In the genomic region with DNA sequence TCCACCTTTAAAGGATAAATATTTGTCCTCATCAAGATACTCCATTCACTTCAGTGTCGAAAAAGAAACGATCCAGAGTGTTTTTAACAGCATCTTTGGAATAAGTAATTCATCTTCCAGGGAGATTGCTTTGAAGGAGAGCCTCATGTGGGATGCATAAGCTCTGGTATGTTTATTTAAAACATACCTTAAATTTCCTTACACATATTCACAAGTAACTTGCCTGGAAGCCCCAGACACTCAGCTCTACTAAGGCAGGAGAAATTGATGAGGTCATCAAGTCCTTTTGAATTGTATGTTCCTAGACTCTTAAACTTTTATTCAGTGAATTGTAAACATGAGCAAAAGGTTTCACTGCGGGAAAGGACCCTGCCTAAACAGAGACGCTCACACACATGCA, we compare ENCODE assay signal across 15 cellular contexts.
DNase-seq lines count a peak whose midpoint lies in the region; TF ChIP-seq lines count a peak whose summit lies in the region.
"Had no signal": no experiment of that assay in that cellular context is flagged by ENCODE, and none has a peak within 500 bp of the region (broad histone marks: within the 10 kb centered on the region; RNA-seq: fewer than 3 reads in every experiment).

No MANE protein-coding gene starts in this region.

- peaks cover 0 to 2% (median 1%) of the 10 kb centered on the region in 3 donors for H3K27me3 Mint-ChIP-seq in CD14-positive monocyte (ENCODE audit: low read depth in 3 of 3)
- peaks cover 13% of the 10 kb centered on the region for H3K27me3 Mint-ChIP-seq in activated CD4-positive, alpha-beta memory T cell treated with anti-CD3 and anti-CD28 coated beads, Interleukin-2, amount 10 ng/mL, durations not matched to agents 7 days and 5 days

- H3K4me1 Mint-ChIP-seq in CD14-positive monocyte: peaks cover 9% of the 10 kb centered on the region
- H3K4me1 Mint-ChIP-seq in activated CD4-positive, alpha-beta memory T cell treated with anti-CD3 and anti-CD28 coated beads, Interleukin-2, amount 10 ng/mL, durations not matched to agents 7 days and 5 days: peaks cover 10% of the 10 kb centered on the region

- H3K4me3 ChIP-seq in AG09309 (ENCODE audit: control insufficient read depth, low read depth, low read length): peak overlapping the region; percentile 11
- H3K4me3 ChIP-seq in kidney epithelial cell (ENCODE audit: low read depth, low read length): no peak overlapping the region
- no peak overlapping the region for H3K4me3 ChIP-seq in BE2C (ENCODE audit: low read depth, low read length)
- no peak overlapping the region for H3K4me3 ChIP-seq in prostate gland
- H3K4me3 ChIP-seq: mucosa of descending colon, thyroid gland had no signal

- WGBS in prostate gland: 45% methylated on average over 4 of the region's 4 CpGs

- POLR2A ChIA-PET in activated CD4-positive, alpha-beta memory T cell treated with anti-CD3 and anti-CD28 coated beads, Interleukin-2, amount 10 ng/mL, durations not matched to agents 7 days and 5 days (lab: Charles Lee): interaction anchor here (1.0 kb wide), 1 partner anchor 267 kb away, joined by 3 read pairs; no protein-coding TSS in a partner anchor

- H3K27ac Mint-ChIP-seq in CD14-positive monocyte: no peak overlapping the region
- H3K27ac Mint-ChIP-seq in activated CD4-positive, alpha-beta memory T cell treated with anti-CD3 and anti-CD28 coated beads, Interleukin-2, amount 10 ng/mL, durations not matched to agents 7 days and 5 days: no peak overlapping the region
- H3K27ac Mint-ChIP-seq: activated naive CD4-positive, alpha-beta T cell treated with anti-CD3 and anti-CD28 coated beads for 36 hours had no signal

- no peaks in the 10 kb centered on the region for H3K9me3 Mint-ChIP-seq in CD14-positive monocyte
- no peaks in the 10 kb centered on the region for H3K9me3 Mint-ChIP-seq in activated CD4-positive, alpha-beta memory T cell treated with anti-CD3 and anti-CD28 coated beads, Interleukin-2, amount 10 ng/mL, durations not matched to agents 7 days and 5 days
- H3K9me3 Mint-ChIP-seq: activated naive CD4-positive, alpha-beta T cell treated with anti-CD3 and anti-CD28 coated beads for 36 hours had no signal

- no peak overlapping the region for H3K27ac ChIP-seq in prostate gland
- H3K27ac ChIP-seq: thyroid gland had no signal

- H3K27me3 ChIP-seq in kidney epithelial cell (ENCODE audit: control insufficient read depth, insufficient read depth, low read length): no peaks in the 10 kb centered on the region
- no peaks in the 10 kb centered on the region for H3K27me3 ChIP-seq in BE2C
- H3K27me3 ChIP-seq in prostate gland (replicated peaks; ENCODE audit: insufficient read depth): no peaks in the 10 kb centered on the region
- H3K27me3 ChIP-seq: thyroid gland had no signal

- H3K9me3 ChIP-seq in BE2C: no peaks in the 10 kb centered on the region
- H3K9me3 ChIP-seq in prostate gland: no peaks in the 10 kb centered on the region
- H3K9me3 ChIP-seq: mucosa of descending colon, thyroid gland had no signal

- TF ChIP-seq POLR2A in prostate gland (IDR thresholded peaks at IDR 0.05): no peak

- no peak for TF ChIP-seq CTCF in AG09309 (IDR thresholded peaks at IDR 0.05; ENCODE audit: control insufficient read depth, insufficient read depth, low read depth, low read length, missing control alignments)
- TF ChIP-seq CTCF in kidney epithelial cell (IDR thresholded peaks at IDR 0.05; ENCODE audit: insufficient read depth, low read length, poor library complexity, severe bottlenecking): no peak
- TF ChIP-seq CTCF in BE2C (IDR thresholded peaks at IDR 0.05; ENCODE audit: low read depth, low read length): no peak
- TF ChIP-seq CTCF in prostate gland (IDR thresholded peaks at IDR 0.05): no peak
- TF ChIP-seq CTCF in CD14-positive monocyte (IDR thresholded peaks at IDR 0.05): no peak

- H3K36me3 ChIP-seq in kidney epithelial cell (ENCODE audit: control insufficient read depth, insufficient read depth, low read length) (no peaks in the 10 kb centered on the region), BE2C (no peaks in the 10 kb centered on the region), prostate gland (no peaks in the 10 kb centered on the region)
- H3K36me3 ChIP-seq: thyroid gland had no signal

- H3K4me3 Mint-ChIP-seq in CD14-positive monocyte: no peak overlapping the region
- no peak overlapping the region for H3K4me3 Mint-ChIP-seq in activated CD4-positive, alpha-beta memory T cell treated with anti-CD3 and anti-CD28 coated beads, Interleukin-2, amount 10 ng/mL, durations not matched to agents 7 days and 5 days
- H3K4me3 Mint-ChIP-seq: activated naive CD4-positive, alpha-beta T cell treated with anti-CD3 and anti-CD28 coated beads for 36 hours had no signal

- CTCF ChIA-PET in activated CD4-positive, alpha-beta memory T cell treated with anti-CD3 and anti-CD28 coated beads, Interleukin-2, amount 10 ng/mL, durations not matched to agents 7 days and 5 days (lab: Charles Lee): interaction anchor here (0.8 kb wide), 1 partner anchor 269 kb away, joined by 3 read pairs; no protein-coding TSS in a partner anchor

- intact Hi-C loops in prostate gland (cut with DNase I): no loop called here
- intact Hi-C loops in CD14-positive monocyte (cut with micrococcal nuclease): no loop called here

- DNase-seq in AG09309 (ENCODE audit: low read depth) (peak; percentile 52), HS-5 (ENCODE audit: low read depth) (peak; percentile 73), amniotic stem cell (lab: John Stamatoyannopoulos, UW) (peak; percentile 83), kidney epithelial cell (ENCODE audit: low read depth) (peak; percentile 47), BE2C (no peak), prostate gland (ENCODE audit: low spot score) (no peak), CD14-positive monocyte (ENCODE audit: low spot score) (no peak)
- no peak for DNase-seq in activated CD4-positive, alpha-beta memory T cell treated with anti-CD3 and anti-CD28 coated beads, Interleukin-2, amount 10 ng/mL, durations not matched to agents 7 days and 5 days
- DNase-seq: activated CD4-positive, alpha-beta T cell treated with anti-CD3 and anti-CD28 coated beads, Interleukin-2, amount 50 U/mL, for 1 hour; NCI-H1092; NCI-H69; right cardiac atrium; thyroid gland had no signal

- H3K4me1 ChIP-seq in BE2C: peaks cover 6% of the 10 kb centered on the region
- H3K4me1 ChIP-seq in prostate gland (replicated peaks): no peaks in the 10 kb centered on the region
- H3K4me1 ChIP-seq: thyroid gland had no signal

- no peaks in the 10 kb centered on the region for H3K36me3 Mint-ChIP-seq in CD14-positive monocyte
- H3K36me3 Mint-ChIP-seq in activated CD4-positive, alpha-beta memory T cell treated with anti-CD3 and anti-CD28 coated beads, Interleukin-2, amount 10 ng/mL, durations not matched to agents 7 days and 5 days (ENCODE audit: low read depth): no peaks in the 10 kb centered on the region

Comparison
In these comparisons a context has a peak if more than half of its experiments do, and no peak if none do; other contexts are left out.
1. DNase-seq: peak in AG09309 (single experiment), HS-5 (single experiment), amniotic stem cell (single experiment) and kidney epithelial cell (single experiment); none in BE2C (single experiment), prostate gland (single experiment), CD14-positive monocyte (single experiment) and activated CD4-positive, alpha-beta memory T cell treated with anti-CD3 and anti-CD28 coated beads, Interleukin-2, amount 10 ng/mL, durations not matched to agents 7 days and 5 days (single experiment).